Comparison of ENCODE assay signal across 1 cellular context in the genomic region with DNA sequence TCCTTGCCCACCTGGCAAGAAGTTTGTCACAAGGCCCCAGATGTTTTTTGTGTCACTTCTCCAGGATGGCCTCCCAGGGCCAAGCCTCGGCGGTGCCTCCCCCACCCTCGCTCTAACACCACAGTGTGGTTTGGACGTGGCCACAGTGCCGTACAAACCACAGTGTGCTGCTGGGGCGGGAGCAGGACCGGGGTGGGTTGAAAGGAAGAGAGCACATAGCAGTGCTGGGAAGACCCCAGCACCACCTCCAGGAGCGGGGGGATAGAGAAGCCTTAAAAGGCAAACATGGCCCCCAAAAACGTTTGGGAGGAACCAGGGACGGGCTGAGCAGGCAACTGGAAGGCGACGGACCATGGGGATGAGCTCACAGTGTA.
TF ChIP-seq lines count a peak whose summit lies in the region.

No MANE protein-coding gene starts in this region.

TF ChIP-seq in K562, 482 proteins besides CTCF, POLR2A, EP300 and RAD21:
- TF ChIP-seq ESRRA (IDR thresholded peaks at IDR 0.05; ENCODE audit: borderline replicate concordance, low read depth) (no peak), ZNF766 (CRISPR knock-in tag; conservative IDR thresholded peaks at IDR 0.05) (0 out of 2 replicates have a peak, but pooled peaks have one; percentile 16), ZFX (CRISPR knock-in tag; IDR thresholded peaks at IDR 0.05) (peak; percentile 15; the same call in 1 of the 2 replicates), TFAP4 (CRISPR knock-in tag; IDR thresholded peaks at IDR 0.05; ENCODE audit: borderline replicate concordance) (no peak)
